15 cellular contexts compared by ENCODE assay signal in the genomic region with DNA sequence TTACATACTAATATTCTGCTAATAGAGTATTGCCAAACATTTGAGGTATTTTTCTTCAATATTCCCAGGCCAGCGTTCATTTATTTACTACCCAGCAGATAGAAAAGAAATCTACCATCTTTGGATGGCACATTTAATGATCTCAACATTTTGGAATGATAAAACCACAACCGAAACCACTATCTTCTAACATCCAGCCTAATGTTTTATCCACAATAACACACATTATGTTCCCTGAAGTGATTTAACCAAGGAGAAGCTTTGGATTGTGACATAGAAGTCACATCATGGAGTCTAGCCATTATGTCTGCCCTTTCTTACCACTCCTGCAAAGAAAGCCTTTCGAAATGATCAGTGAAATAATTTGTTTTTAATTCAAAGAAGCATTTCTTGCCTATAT.
DNase-seq lines count a peak whose midpoint lies in the region; ATAC-seq and TF ChIP-seq lines count a peak whose summit lies in the region.
"Had no signal": no experiment of that assay in that cellular context is flagged by ENCODE, and none has a peak within 500 bp of the region (broad histone marks: within the 10 kb centered on the region; RNA-seq: fewer than 3 reads in every experiment).

No MANE protein-coding gene starts in this region.

- POLR2A ChIA-PET in activated CD4-positive, alpha-beta T cell treated with anti-CD3 and anti-CD28 coated beads for 36 hours (lab: Charles Lee): no interaction called here

- H3K9me3 ChIP-seq in mammary epithelial cell (replicated peaks; ENCODE audit: insufficient read depth, low read length): no peaks in the 10 kb centered on the region
- peaks cover 8 to 9% of the 10 kb centered on the region in 2 donors for H3K9me3 ChIP-seq in breast epithelium
- H3K9me3 ChIP-seq: HAP-1 had no signal

- H3K27me3 Mint-ChIP-seq in activated CD4-positive, alpha-beta T cell treated with anti-CD3 and anti-CD28 coated beads for 36 hours: no peaks in the 10 kb centered on the region
- no peaks in the 10 kb centered on the region for H3K27me3 Mint-ChIP-seq in natural killer cell (ENCODE audit: low read depth in 2 of 2)

- H3K4me1 Mint-ChIP-seq in activated CD4-positive, alpha-beta T cell treated with anti-CD3 and anti-CD28 coated beads for 36 hours: no peaks in the 10 kb centered on the region
- no peaks in the 10 kb centered on the region for H3K4me1 Mint-ChIP-seq in natural killer cell

- H3K9ac ChIP-seq in mammary epithelial cell (ENCODE audit: insufficient read depth, low read length): no peak overlapping the region
- H3K9ac ChIP-seq: BLaER1 had no signal

- 66% methylated on average over 3 of the region's 3 CpGs for WGBS in mammary epithelial cell (ENCODE audit: low coverage, missing lambda C conversion rate)

- H3K4me3 ChIP-seq in mammary epithelial cell (replicated peaks in 1 of 3; ENCODE audit: insufficient read depth in 1 of 3, low read depth in 2 of 3, low read length in 3 of 3) (no peak overlapping the region), breast epithelium (no peak overlapping the region)
- H3K4me3 ChIP-seq: BLaER1, HAP-1 had no signal

- BruUV-seq in mammary epithelial cell (replicated peaks; lab: Mats Ljungman, UMichigan): no TSS peak

- CTCF ChIA-PET in mammary epithelial cell (lab: Charles Lee; ENCODE audit: low non-redundant PET): no interaction called here
- CTCF ChIA-PET in activated CD4-positive, alpha-beta T cell treated with anti-CD3 and anti-CD28 coated beads for 36 hours (lab: Charles Lee): no interaction called here

- H2AFZ ChIP-seq in mammary epithelial cell (ENCODE audit: low read depth, low read length): no peak overlapping the region

- ATAC-seq in activated CD4-positive, alpha-beta T cell treated with anti-CD3 and anti-CD28 coated beads for 36 hours: no peak
- no peak for ATAC-seq in natural killer cell

- H3K36me3 Mint-ChIP-seq in activated CD4-positive, alpha-beta T cell treated with anti-CD3 and anti-CD28 coated beads for 36 hours (ENCODE audit: low read depth): no peaks in the 10 kb centered on the region
- H3K36me3 Mint-ChIP-seq in natural killer cell: no peaks in the 10 kb centered on the region

- no peak overlapping the region for H3K27ac ChIP-seq in mammary epithelial cell (ENCODE audit: insufficient read depth, low read depth, low read length)
- H3K27ac ChIP-seq in breast epithelium: no peak overlapping the region
- H3K27ac ChIP-seq: 22Rv1, BLaER1 had no signal

- no peak for TF ChIP-seq CTCF in mammary epithelial cell (conservative IDR thresholded peaks at IDR 0.05 in 1 of 2, IDR thresholded peaks at IDR 0.05 in 1 of 2; ENCODE audit: extremely low read depth in 1 of 2, insufficient read depth in 1 of 2, low read depth in 1 of 2, low read length in 2 of 2)
- no peak for TF ChIP-seq CTCF in breast epithelium (IDR thresholded peaks at IDR 0.05)
- TF ChIP-seq CTCF in natural killer cell (IDR thresholded peaks at IDR 0.05): no peak

- peaks cover 2% of the 10 kb centered on the region for H3K9me3 Mint-ChIP-seq in activated CD4-positive, alpha-beta T cell treated with anti-CD3 and anti-CD28 coated beads for 36 hours (ENCODE audit: low read depth)
- H3K9me3 Mint-ChIP-seq in natural killer cell: peaks cover 4 to 8% of the 10 kb centered on the region in 2 donors

- no peak overlapping the region for H3K27ac Mint-ChIP-seq in activated CD4-positive, alpha-beta T cell treated with anti-CD3 and anti-CD28 coated beads for 36 hours
- no peak overlapping the region for H3K27ac Mint-ChIP-seq in natural killer cell

- no peaks in the 10 kb centered on the region for H4K20me1 ChIP-seq in mammary epithelial cell (ENCODE audit: insufficient read depth, low read length)
- H4K20me1 ChIP-seq: BLaER1 had no signal

- in situ Hi-C loops in mammary epithelial cell (cut with MboI; ENCODE audit: low sequenced_read_pairs in 2 of 2): no loop called here

- H3K36me3 ChIP-seq in mammary epithelial cell (ENCODE audit: insufficient read depth, low read length) (no peaks in the 10 kb centered on the region), breast epithelium (no peaks in the 10 kb centered on the region)
- H3K36me3 ChIP-seq: BLaER1, HAP-1 had no signal

- no peak overlapping the region for H3K4me2 ChIP-seq in mammary epithelial cell (ENCODE audit: insufficient read depth, low read depth, low read length)
- H3K4me2 ChIP-seq: BLaER1 had no signal

- no peaks in the 10 kb centered on the region for H3K4me1 ChIP-seq in mammary epithelial cell (ENCODE audit: insufficient read depth, low read length)
- H3K4me1 ChIP-seq in breast epithelium: no peaks in the 10 kb centered on the region
- H3K4me1 ChIP-seq: HAP-1 had no signal

- H3K27me3 ChIP-seq in mammary epithelial cell (ENCODE audit: insufficient read depth, low read length): no peaks in the 10 kb centered on the region
- H3K27me3 ChIP-seq in breast epithelium: no peaks in the 10 kb centered on the region
- H3K27me3 ChIP-seq: BLaER1 had no signal

- H3K4me3 Mint-ChIP-seq in activated CD4-positive, alpha-beta T cell treated with anti-CD3 and anti-CD28 coated beads for 36 hours: no peak overlapping the region
- no peak overlapping the region for H3K4me3 Mint-ChIP-seq in natural killer cell

- TF ChIP-seq POLR2A in breast epithelium (IDR thresholded peaks at IDR 0.05): no peak

- dilution Hi-C loops in mammary epithelial cell (cut with HindIII; ENCODE audit: low sequenced_read_pairs): no loop called here

- DNase-seq in mammary epithelial cell (peak; percentile 4), breast epithelium (ENCODE audit: low spot score in 2 of 2) (no peak), RPMI7951 (ENCODE audit: low read depth) (peak; percentile 55), myocyte (ENCODE audit: low read depth) (peak; percentile 17), kidney glomerular epithelial cell (lab: John Stamatoyannopoulos, UW) (no peak), natural killer cell (no peak), NCI-H526 treated with DMSO at 0.1 percent for 48 hours (lab: John Stamatoyannopoulos, UW) (no peak)
- DNase-seq in activated CD4-positive, alpha-beta T cell treated with anti-CD3 and anti-CD28 coated beads for 36 hours: no peak
- DNase-seq: AML-193, DMS79, GF-D8, GOT3 had no signal

- intact Hi-C loops in mammary epithelial cell (cut with micrococcal nuclease) (no loop called here), breast epithelium (cut with DNase I; ENCODE audit: low total_unique reads) (no loop called here), natural killer cell (cut with micrococcal nuclease) (no loop called here)
- intact Hi-C loops in activated CD4-positive, alpha-beta T cell treated with anti-CD3 and anti-CD28 coated beads for 36 hours (cut with DNase I, micrococcal nuclease): no loop called here

- no peaks in the 10 kb centered on the region for H3K79me2 ChIP-seq in mammary epithelial cell (ENCODE audit: insufficient read depth, low read length)

Comparison
In these comparisons a context has a peak if more than half of its experiments do, and no peak if none do; other contexts are left out.
1. DNase-seq: peak in mammary epithelial cell (single experiment), RPMI7951 (single experiment) and myocyte (single experiment); none in breast epithelium (0 of 2), kidney glomerular epithelial cell (single experiment), activated CD4-positive, alpha-beta T cell treated with anti-CD3 and anti-CD28 coated beads for 36 hours (single experiment), natural killer cell (single experiment) and NCI-H526 treated with DMSO at 0.1 percent for 48 hours (single experiment).